In genomic region chr2:101012054-101012705, GRCh38 we compare ENCODE assay signal across 8 cellular contexts. TPM values are rescaled to one million over a fixed set of nuclear protein-coding genes. Genes with fewer than 3 reads are reported as not detected.
A peak's percentile ranks its signal among the peaks of the same experiment; 100 is the strongest.
DNase-seq lines count a peak whose midpoint lies in the region; ATAC-seq, FAIRE-seq and TF ChIP-seq lines count a peak whose summit lies in the region.

No MANE protein-coding gene starts in this region.

- FAIRE-seq in GM12892 (lab: Jason Lieb, UNC) = no peak

- H3K4me3 Mint-ChIP-seq in activated naive CD8-positive, alpha-beta T cell treated with anti-CD3 and anti-CD28 coated beads, Interleukin-2, amount 50 U/mL, for 24 hours = no peak overlapping the region

- no peaks in the 10 kb centered on the region for H3K9me3 Mint-ChIP-seq in activated naive CD8-positive, alpha-beta T cell treated with anti-CD3 and anti-CD28 coated beads, Interleukin-2, amount 50 U/mL, for 24 hours

- 0 out of 2 replicates have a peak, but pooled peaks have one; percentile 2 for TF ChIP-seq POLR2A in GM12892 (IDR thresholded peaks at IDR 0.05; ENCODE audit: low read depth, low read length)

- peaks cover 19% of the 10 kb centered on the region for H3K4me1 Mint-ChIP-seq in activated naive CD8-positive, alpha-beta T cell treated with anti-CD3 and anti-CD28 coated beads, Interleukin-2, amount 50 U/mL, for 24 hours

- peak overlapping the region; percentile 23 for H3K27ac Mint-ChIP-seq in activated naive CD8-positive, alpha-beta T cell treated with anti-CD3 and anti-CD28 coated beads, Interleukin-2, amount 50 U/mL, for 24 hours

- no peak for DNase-seq in GM12892 (ENCODE audit: insufficient read length)
- no peak for DNase-seq in activated naive CD8-positive, alpha-beta T cell treated with anti-CD3 and anti-CD28 coated beads, Interleukin-2, amount 50 U/mL, for 24 hours
- DNase-seq in SHP77 (lab: John Stamatoyannopoulos, UW) = no peak
- DNase-seq in NCI-H226 = no peak
- no peak for DNase-seq in NCI-H1105 treated with DMSO at 0.1 percent for 48 hours (lab: John Stamatoyannopoulos, UW)

- H3K36me3 Mint-ChIP-seq in activated naive CD8-positive, alpha-beta T cell treated with anti-CD3 and anti-CD28 coated beads, Interleukin-2, amount 50 U/mL, for 24 hours (ENCODE audit: low read depth) = peaks cover 56% of the 10 kb centered on the region

- no peaks in the 10 kb centered on the region for H3K27me3 Mint-ChIP-seq in activated naive CD8-positive, alpha-beta T cell treated with anti-CD3 and anti-CD28 coated beads, Interleukin-2, amount 50 U/mL, for 24 hours

- ATAC-seq in GM19452 (IDR thresholded peaks at IDR 0.05; ENCODE audit: unreplicated experiment) = peak; percentile 93
- ATAC-seq in HG03025 (IDR thresholded peaks at IDR 0.05; ENCODE audit: low FRiP score, unreplicated experiment) = peak; percentile 89
- ATAC-seq in activated naive CD8-positive, alpha-beta T cell treated with anti-CD3 and anti-CD28 coated beads, Interleukin-2, amount 50 U/mL, for 24 hours = peak; percentile 37
- ATAC-seq in HG03139 (IDR thresholded peaks at IDR 0.05; ENCODE audit: unreplicated experiment) = no peak

RNA-seq across cellular contexts. Expression of gene RPL31, which starts 10.1 kb away (rescaled TPM):
- 9,793 TPM for polyA plus RNA-seq in GM12892 (2012; ENCODE audit: missing spikeins)
